ENCODE assay signal across 1 cellular context in genomic region chr3:161332792-161333191, GRCh38.
TF ChIP-seq lines count a peak whose summit lies in the region.

No MANE protein-coding gene starts in this region.

TF ChIP-seq in HepG2, 621 proteins besides CTCF, POLR2A, EP300 and RAD21 (continued from another document and continues in another):
- TF ChIP-seq ZGPAT (CRISPR knock-in tag; IDR thresholded peaks at IDR 0.05): 0 out of 2 replicates have a peak, but pooled peaks have one; percentile 35
- TF ChIP-seq SAP130 (CRISPR knock-in tag; IDR thresholded peaks at IDR 0.05; ENCODE audit: low read depth): peak; percentile 24; the same call in 1 of the 2 replicates
- no peak for TF ChIP-seq ZBTB8A (CRISPR knock-in tag; IDR thresholded peaks at IDR 0.05; ENCODE audit: borderline replicate concordance, low read depth)
- TF ChIP-seq GMEB2 (CRISPR knock-in tag; IDR thresholded peaks at IDR 0.05; ENCODE audit: low read depth): no peak
- TF ChIP-seq ZNF503 (CRISPR knock-in tag; IDR thresholded peaks at IDR 0.05): no peak
- no peak for TF ChIP-seq STAT6 (CRISPR knock-in tag; IDR thresholded peaks at IDR 0.05; ENCODE audit: borderline replicate concordance)
- TF ChIP-seq BRD4 (CRISPR knock-in tag; IDR thresholded peaks at IDR 0.05): no peak
- TF ChIP-seq SMAD1 (CRISPR knock-in tag; IDR thresholded peaks at IDR 0.05; ENCODE audit: borderline replicate concordance, low read depth): no peak
- no peak for TF ChIP-seq PAX8 (CRISPR knock-in tag; IDR thresholded peaks at IDR 0.05; ENCODE audit: borderline replicate concordance)
- TF ChIP-seq ELF3 (CRISPR knock-in tag; IDR thresholded peaks at IDR 0.05): 0 out of 2 replicates have a peak, but pooled peaks have one; percentile 18
- TF ChIP-seq, protein P1, sequence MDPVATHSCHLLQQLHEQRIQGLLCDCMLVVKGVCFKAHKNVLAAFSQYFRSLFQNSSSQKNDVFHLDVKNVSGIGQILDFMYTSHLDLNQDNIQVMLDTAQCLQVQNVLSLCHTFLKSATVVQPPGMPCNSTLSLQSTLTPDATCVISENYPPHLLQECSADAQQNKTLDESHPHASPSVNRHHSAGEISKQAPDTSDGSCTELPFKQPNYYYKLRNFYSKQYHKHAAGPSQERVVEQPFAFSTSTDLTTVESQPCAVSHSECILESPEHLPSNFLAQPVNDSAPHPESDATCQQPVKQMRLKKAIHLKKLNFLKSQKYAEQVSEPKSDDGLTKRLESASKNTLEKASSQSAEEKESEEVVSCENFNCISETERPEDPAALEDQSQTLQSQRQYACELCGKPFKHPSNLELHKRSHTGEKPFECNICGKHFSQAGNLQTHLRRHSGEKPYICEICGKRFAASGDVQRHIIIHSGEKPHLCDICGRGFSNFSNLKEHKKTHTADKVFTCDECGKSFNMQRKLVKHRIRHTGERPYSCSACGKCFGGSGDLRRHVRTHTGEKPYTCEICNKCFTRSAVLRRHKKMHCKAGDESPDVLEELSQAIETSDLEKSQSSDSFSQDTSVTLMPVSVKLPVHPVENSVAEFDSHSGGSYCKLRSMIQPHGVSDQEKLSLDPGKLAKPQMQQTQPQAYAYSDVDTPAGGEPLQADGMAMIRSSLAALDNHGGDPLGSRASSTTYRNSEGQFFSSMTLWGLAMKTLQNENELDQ (CRISPR knock-in tag; IDR thresholded peaks at IDR 0.05; ENCODE audit: borderline replicate concordance): no peak
- no peak for TF ChIP-seq ZNF710 (CRISPR knock-in tag; IDR thresholded peaks at IDR 0.05; ENCODE audit: borderline replicate concordance)
- TF ChIP-seq GTF2F1 (IDR thresholded peaks at IDR 0.05; ENCODE audit: low read length): no peak
- TF ChIP-seq, protein P2, sequence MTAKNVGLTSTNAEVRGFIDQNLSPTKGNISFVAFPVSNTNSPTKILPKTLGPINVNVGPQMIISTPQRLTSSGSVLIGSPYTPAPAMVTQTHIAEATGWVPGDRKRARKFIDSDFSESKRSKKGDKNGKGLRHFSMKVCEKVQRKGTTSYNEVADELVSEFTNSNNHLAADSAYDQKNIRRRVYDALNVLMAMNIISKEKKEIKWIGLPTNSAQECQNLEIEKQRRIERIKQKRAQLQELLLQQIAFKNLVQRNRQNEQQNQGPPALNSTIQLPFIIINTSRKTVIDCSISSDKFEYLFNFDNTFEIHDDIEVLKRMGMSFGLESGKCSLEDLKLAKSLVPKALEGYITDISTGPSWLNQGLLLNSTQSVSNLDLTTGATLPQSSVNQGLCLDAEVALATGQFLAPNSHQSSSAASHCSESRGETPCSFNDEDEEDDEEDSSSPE (CRISPR knock-in tag; IDR thresholded peaks at IDR 0.05): no peak
- 0 out of 2 replicates have a peak, but pooled peaks have one; percentile 8 for TF ChIP-seq RARA (CRISPR knock-in tag; IDR thresholded peaks at IDR 0.05)
- TF ChIP-seq NR1H2 (CRISPR knock-in tag; IDR thresholded peaks at IDR 0.05; ENCODE audit: borderline replicate concordance, low read depth): no peak
- no peak for TF ChIP-seq NFIC (IDR thresholded peaks at IDR 0.05; ENCODE audit: low read length)
- no peak for TF ChIP-seq ZNF292 (CRISPR knock-in tag; IDR thresholded peaks at IDR 0.05; ENCODE audit: borderline replicate concordance, low read depth)
- no peak for TF ChIP-seq GFI1 (CRISPR knock-in tag; IDR thresholded peaks at IDR 0.05; ENCODE audit: borderline replicate concordance)
- TF ChIP-seq, protein P3, sequence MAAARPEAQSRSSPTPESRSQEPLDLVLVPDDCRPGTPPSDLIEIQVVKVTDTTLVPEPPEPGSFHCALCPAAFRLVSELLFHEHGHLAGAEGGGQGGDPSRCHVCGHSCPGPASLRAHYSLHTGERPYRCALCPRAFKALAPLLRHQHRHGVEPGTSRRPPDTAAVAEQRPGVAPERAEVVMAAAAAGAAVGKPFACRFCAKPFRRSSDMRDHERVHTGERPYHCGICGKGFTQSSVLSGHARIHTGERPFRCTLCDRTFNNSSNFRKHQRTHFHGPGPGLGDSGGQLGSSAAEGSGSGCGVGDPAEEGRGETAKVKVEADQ (CRISPR knock-in tag; IDR thresholded peaks at IDR 0.05; ENCODE audit: borderline replicate concordance): no peak
- TF ChIP-seq ESRRA (CRISPR knock-in tag; IDR thresholded peaks at IDR 0.05; ENCODE audit: low read depth): no peak
- no peak for TF ChIP-seq ERF (CRISPR knock-in tag; IDR thresholded peaks at IDR 0.05)
- TF ChIP-seq, protein P4, sequence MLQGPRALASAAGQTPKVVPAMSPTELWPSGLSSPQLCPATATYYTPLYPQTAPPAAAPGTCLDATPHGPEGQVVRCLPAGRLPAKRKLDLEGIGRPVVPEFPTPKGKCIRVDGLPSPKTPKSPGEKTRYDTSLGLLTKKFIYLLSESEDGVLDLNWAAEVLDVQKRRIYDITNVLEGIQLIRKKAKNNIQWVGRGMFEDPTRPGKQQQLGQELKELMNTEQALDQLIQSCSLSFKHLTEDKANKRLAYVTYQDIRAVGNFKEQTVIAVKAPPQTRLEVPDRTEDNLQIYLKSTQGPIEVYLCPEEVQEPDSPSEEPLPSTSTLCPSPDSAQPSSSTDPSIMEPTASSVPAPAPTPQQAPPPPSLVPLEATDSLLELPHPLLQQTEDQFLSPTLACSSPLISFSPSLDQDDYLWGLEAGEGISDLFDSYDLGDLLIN (CRISPR knock-in tag; IDR thresholded peaks at IDR 0.05; ENCODE audit: borderline replicate concordance): no peak
- no peak for TF ChIP-seq DR1 (CRISPR knock-in tag; IDR thresholded peaks at IDR 0.05)
- no peak for TF ChIP-seq ZKSCAN1 (IDR thresholded peaks at IDR 0.05; ENCODE audit: low read length)
- TF ChIP-seq FOXA1 (IDR thresholded peaks at IDR 0.05): no peak
- TF ChIP-seq FOXA1 (CRISPR knock-in tag; IDR thresholded peaks at IDR 0.05): peak; percentile 40; the same call in 1 of the 2 replicates
- no peak for TF ChIP-seq SATB2 (CRISPR knock-in tag; IDR thresholded peaks at IDR 0.05)
- no peak for TF ChIP-seq KDM5B (CRISPR knock-in tag; IDR thresholded peaks at IDR 0.05; ENCODE audit: borderline replicate concordance)
- no peak for TF ChIP-seq PLSCR1 (CRISPR knock-in tag; IDR thresholded peaks at IDR 0.05; ENCODE audit: borderline replicate concordance)
- 0 out of 2 replicates have a peak, but pooled peaks have one; percentile 41 for TF ChIP-seq MIXL1 (CRISPR knock-in tag; IDR thresholded peaks at IDR 0.05)
- TF ChIP-seq, protein P5, sequence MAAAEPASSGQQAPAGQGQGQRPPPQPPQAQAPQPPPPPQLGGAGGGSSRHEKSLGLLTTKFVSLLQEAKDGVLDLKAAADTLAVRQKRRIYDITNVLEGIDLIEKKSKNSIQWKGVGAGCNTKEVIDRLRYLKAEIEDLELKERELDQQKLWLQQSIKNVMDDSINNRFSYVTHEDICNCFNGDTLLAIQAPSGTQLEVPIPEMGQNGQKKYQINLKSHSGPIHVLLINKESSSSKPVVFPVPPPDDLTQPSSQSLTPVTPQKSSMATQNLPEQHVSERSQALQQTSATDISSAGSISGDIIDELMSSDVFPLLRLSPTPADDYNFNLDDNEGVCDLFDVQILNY (CRISPR knock-in tag; conservative IDR thresholded peaks at IDR 0.05): no peak
- TF ChIP-seq REL (CRISPR knock-in tag; conservative IDR thresholded peaks at IDR 0.05): no peak
- TF ChIP-seq, protein P6, sequence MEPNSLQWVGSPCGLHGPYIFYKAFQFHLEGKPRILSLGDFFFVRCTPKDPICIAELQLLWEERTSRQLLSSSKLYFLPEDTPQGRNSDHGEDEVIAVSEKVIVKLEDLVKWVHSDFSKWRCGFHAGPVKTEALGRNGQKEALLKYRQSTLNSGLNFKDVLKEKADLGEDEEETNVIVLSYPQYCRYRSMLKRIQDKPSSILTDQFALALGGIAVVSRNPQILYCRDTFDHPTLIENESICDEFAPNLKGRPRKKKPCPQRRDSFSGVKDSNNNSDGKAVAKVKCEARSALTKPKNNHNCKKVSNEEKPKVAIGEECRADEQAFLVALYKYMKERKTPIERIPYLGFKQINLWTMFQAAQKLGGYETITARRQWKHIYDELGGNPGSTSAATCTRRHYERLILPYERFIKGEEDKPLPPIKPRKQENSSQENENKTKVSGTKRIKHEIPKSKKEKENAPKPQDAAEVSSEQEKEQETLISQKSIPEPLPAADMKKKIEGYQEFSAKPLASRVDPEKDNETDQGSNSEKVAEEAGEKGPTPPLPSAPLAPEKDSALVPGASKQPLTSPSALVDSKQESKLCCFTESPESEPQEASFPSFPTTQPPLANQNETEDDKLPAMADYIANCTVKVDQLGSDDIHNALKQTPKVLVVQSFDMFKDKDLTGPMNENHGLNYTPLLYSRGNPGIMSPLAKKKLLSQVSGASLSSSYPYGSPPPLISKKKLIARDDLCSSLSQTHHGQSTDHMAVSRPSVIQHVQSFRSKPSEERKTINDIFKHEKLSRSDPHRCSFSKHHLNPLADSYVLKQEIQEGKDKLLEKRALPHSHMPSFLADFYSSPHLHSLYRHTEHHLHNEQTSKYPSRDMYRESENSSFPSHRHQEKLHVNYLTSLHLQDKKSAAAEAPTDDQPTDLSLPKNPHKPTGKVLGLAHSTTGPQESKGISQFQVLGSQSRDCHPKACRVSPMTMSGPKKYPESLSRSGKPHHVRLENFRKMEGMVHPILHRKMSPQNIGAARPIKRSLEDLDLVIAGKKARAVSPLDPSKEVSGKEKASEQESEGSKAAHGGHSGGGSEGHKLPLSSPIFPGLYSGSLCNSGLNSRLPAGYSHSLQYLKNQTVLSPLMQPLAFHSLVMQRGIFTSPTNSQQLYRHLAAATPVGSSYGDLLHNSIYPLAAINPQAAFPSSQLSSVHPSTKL (CRISPR knock-in tag; IDR thresholded peaks at IDR 0.05): peak; percentile 74
- no peak for TF ChIP-seq ZNF232 (CRISPR knock-in tag; IDR thresholded peaks at IDR 0.05; ENCODE audit: borderline replicate concordance)
- TF ChIP-seq CEBPB (IDR thresholded peaks at IDR 0.05; ENCODE audit: borderline replicate concordance, low read depth, low read length): peak; percentile 84
- TF ChIP-seq CHCHD3 (CRISPR knock-in tag; IDR thresholded peaks at IDR 0.05): no peak
